8 cellular contexts compared by ENCODE assay signal in the genomic region with DNA sequence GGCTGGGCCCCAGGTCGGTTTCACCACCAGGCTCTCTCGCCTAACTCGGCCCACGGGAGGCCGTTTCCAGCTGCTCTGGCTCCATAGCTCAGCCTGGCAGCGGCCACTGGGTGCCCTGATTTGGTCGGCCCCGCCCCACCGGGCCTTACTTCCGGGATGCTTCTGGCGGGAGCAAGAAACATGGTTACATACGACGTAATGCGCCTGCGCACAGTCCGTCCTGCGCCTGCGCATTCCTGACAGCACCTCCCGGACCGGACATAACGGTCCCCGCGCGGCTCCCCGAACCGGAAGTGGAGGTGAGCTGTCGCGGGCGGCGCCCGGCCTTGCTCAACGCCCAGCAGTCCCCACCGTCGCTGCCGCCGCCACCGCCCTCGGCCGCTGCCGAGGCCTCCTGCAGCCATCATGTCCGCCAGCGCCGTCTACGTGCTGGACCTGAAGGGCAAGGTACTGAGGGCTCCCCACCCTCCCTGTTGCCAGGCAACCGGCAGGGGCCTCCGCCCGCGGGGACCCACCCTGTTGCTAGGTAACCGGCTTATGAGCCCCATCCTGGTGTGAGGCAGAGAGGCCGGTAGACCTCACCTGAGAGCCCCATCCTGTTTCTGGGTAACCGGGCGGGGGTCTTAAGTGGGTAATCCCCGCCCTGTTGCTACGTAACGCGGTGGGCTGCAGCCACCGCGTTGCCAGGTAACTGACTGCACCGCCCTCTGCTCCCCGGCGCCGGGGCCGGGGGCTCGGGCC. TPM values are rescaled to one million over a fixed set of nuclear protein-coding genes. Genes with fewer than 3 reads are reported as not detected.
A peak's percentile ranks its signal among the peaks of the same experiment; 100 is the strongest.
DNase-seq lines count a peak whose midpoint lies in the region; ATAC-seq and TF ChIP-seq lines count a peak whose summit lies in the region.

TSS of gene AP1M1 (plus strand) at position 290 of the 741 bp plus-strand sequence. CDS start at position 406, 116 bp downstream.

- DNase-seq in AG20443 (ENCODE audit: low spot score): peak; percentile 98
- DNase-seq in NCI-H510A (lab: John Stamatoyannopoulos, UW): peak; percentile 83
- peak; percentile 96 to 99 for DNase-seq in activated CD4-positive, alpha-beta T cell treated with anti-CD3 and anti-CD28 coated beads for 24 hours (ENCODE audit: low read depth in 2 of 2)
- peak; percentile 98 for DNase-seq in chondrocyte (ENCODE audit: low spot score)
- DNase-seq in kidney glomerular epithelial cell (lab: John Stamatoyannopoulos, UW): peak; percentile 96
- peak; percentile 97 to 98 for DNase-seq in stimulated activated CD4-positive, alpha-beta T cell treated with anti-CD3 and anti-CD28 coated beads, Interleukin-1b, Interleukin-23, amount 100 ng/mL, for 1 hour (ENCODE audit: low read depth in 2 of 2)

- H3K4me3 Mint-ChIP-seq in chondrocyte (ENCODE audit: unreplicated experiment): peak within 1 kb of the TSS; percentile 85

- ATAC-seq in HG03432 (IDR thresholded peaks at IDR 0.05; ENCODE audit: unreplicated experiment): peak; percentile 81

- TF ChIP-seq POLR2A in GM19099 (IDR thresholded peaks at IDR 0.05; ENCODE audit: extremely low read depth, insufficient read length, low read depth): peak; percentile 89

- H3K4me1 Mint-ChIP-seq in chondrocyte (ENCODE audit: low read depth): peaks cover 28% of the 10 kb centered on the region

- no peaks in the 10 kb centered on the region for H3K27me3 Mint-ChIP-seq in chondrocyte (ENCODE audit: low read depth)

- H3K36me3 Mint-ChIP-seq in chondrocyte (ENCODE audit: low read depth): peaks cover 10% of the 10 kb centered on the region

- TF ChIP-seq CTCF in chondrocyte (IDR thresholded peaks at IDR 0.05): no peak

- H3K9me3 Mint-ChIP-seq in chondrocyte (ENCODE audit: low read depth): no peaks in the 10 kb centered on the region

- H3K27ac Mint-ChIP-seq in chondrocyte (ENCODE audit: unreplicated experiment): peak within 1 kb of the TSS; percentile 90

RNA-seq across cellular contexts. Expression of gene AP1M1, which starts in this region (rescaled TPM):
- total RNA-seq in chondrocyte: 78.3 to 91.2 TPM (median 81.8 TPM) in 3 replicates

Comparison
In these comparisons a context has a peak if more than half of its experiments do, and no peak if none do; other contexts are left out.
1. Peak in every context shown above with its lines: DNase-seq and ATAC-seq.